Comparison of ENCODE assay signal across 19 cellular contexts in the genomic region with DNA sequence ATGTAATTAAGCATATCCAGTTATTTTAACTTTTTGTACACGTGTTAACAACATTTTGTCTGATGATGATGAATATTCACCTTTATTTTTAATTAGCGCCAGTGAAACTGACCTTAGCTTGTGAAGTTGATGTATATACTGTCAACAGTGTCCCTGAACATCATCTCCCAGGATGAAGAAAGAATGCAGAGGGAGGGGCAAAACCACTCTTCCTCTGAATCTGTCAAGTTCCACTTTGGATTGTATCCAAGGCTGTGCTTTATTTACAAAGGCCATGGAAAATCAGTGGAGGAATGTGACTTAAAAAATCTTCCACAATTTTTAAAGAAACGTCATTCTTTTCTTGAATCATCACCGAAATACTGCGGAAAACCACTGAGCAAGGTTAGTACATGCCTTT. TPM values are rescaled to one million over a fixed set of nuclear protein-coding genes. Genes with fewer than 3 reads are reported as not detected.
DNase-seq lines count a peak whose midpoint lies in the region; ATAC-seq and TF ChIP-seq lines count a peak whose summit lies in the region.
"Had no signal": no experiment of that assay in that cellular context is flagged by ENCODE, and none has a peak within 500 bp of the region (broad histone marks: within the 10 kb centered on the region; RNA-seq: fewer than 3 reads in every experiment).

No MANE protein-coding gene starts in this region.

- H3K36me3 Mint-ChIP-seq in T-helper 17 cell (ENCODE audit: low read depth), result peaks cover 3% of the 10 kb centered on the region
- H3K36me3 Mint-ChIP-seq: natural killer cell had no signal

- no peak overlapping the region for H3K27ac Mint-ChIP-seq in T-helper 17 cell
- H3K27ac Mint-ChIP-seq: activated CD4-positive, alpha-beta T cell treated with anti-CD3 and anti-CD28 coated beads, Interleukin-2, amount 10 ng/mL, durations not matched to agents 7 days and 5 days; natural killer cell had no signal

- DNase-seq in LHCN-M2 (ENCODE audit: low read depth) (peak; percentile 19), astrocyte of the cerebellum (ENCODE audit: low read depth) (peak; percentile 73), glomerular visceral epithelial cell (ENCODE audit: extremely low spot score) (peak; percentile 37), HuH-7 (ENCODE audit: low spot score) (no peak), left lobe of liver (ENCODE audit: low spot score) (no peak), DMS153 (lab: John Stamatoyannopoulos, UW) (no peak), T-helper 17 cell (no peak)
- DNase-seq: activated CD4-positive, alpha-beta T cell treated with anti-CD3 and anti-CD28 coated beads, Interleukin-2, amount 10 ng/mL, durations not matched to agents 7 days and 5 days; activated gamma-delta T cell; anterior cingulate cortex; dermis blood vessel endothelial cell; GDM1; mesendoderm; natural killer cell; NCI-H82; Peyer's patch; stimulated activated CD4-positive, alpha-beta T cell treated with anti-CD3 and anti-CD28 coated beads, Interleukin-4, amount 100 ng/mL, for 4 hours had no signal

- H3K4me3 ChIP-seq in astrocyte of the cerebellum (ENCODE audit: low read depth, low read length), result no peak overlapping the region
- H3K4me3 ChIP-seq: HAP-1, Peyer's patch, smooth muscle cell had no signal

- ATAC-seq in left lobe of liver (no peak), T-helper 17 cell (no peak)
- ATAC-seq: natural killer cell had no signal

- no peaks in the 10 kb centered on the region for H3K9me3 ChIP-seq in T-helper 17 cell (ENCODE audit: control insufficient read depth, low read length, poor library complexity, severe bottlenecking)
- H3K9me3 ChIP-seq: HAP-1, Peyer's patch had no signal

- H3K4me3 Mint-ChIP-seq in T-helper 17 cell, result no peak overlapping the region
- H3K4me3 Mint-ChIP-seq: activated CD4-positive, alpha-beta T cell treated with anti-CD3 and anti-CD28 coated beads, Interleukin-2, amount 10 ng/mL, durations not matched to agents 7 days and 5 days; natural killer cell had no signal

- peaks cover 17% of the 10 kb centered on the region for H3K4me1 Mint-ChIP-seq in T-helper 17 cell

- in situ Hi-C loops in astrocyte of the cerebellum (cut with HindIII; ENCODE audit: low sequenced_read_pairs), result no loop called here

- H3K27me3 Mint-ChIP-seq in T-helper 17 cell, result peaks cover 26% of the 10 kb centered on the region

- no peak for TF ChIP-seq CTCF in astrocyte of the cerebellum (IDR thresholded peaks at IDR 0.05; ENCODE audit: low read depth, low read length, missing control alignments)

RNA-seq across cellular contexts. Expression of a gene that starts 4.5 kb away (rescaled TPM):
- 4.9 and 6.5 TPM in 2 replicates for total RNA-seq in LHCN-M2 (2014; rRNA removed)
- 2.6 TPM for polyA plus RNA-seq in LHCN-M2 (2012)
- 16.4 TPM for total RNA-seq in left lobe of liver
- 1 to 10 TPM; 1.8 to 3.4 TPM for total RNA-seq in T-helper 17 cell

Comparison
In these comparisons a context has a peak if more than half of its experiments do, and no peak if none do; other contexts are left out.
1. DNase-seq: peak in LHCN-M2 (single experiment), astrocyte of the cerebellum (single experiment) and glomerular visceral epithelial cell (single experiment); none in HuH-7 (single experiment), left lobe of liver (single experiment), DMS153 (single experiment) and T-helper 17 cell (0 of 3).